In the genomic region with DNA sequence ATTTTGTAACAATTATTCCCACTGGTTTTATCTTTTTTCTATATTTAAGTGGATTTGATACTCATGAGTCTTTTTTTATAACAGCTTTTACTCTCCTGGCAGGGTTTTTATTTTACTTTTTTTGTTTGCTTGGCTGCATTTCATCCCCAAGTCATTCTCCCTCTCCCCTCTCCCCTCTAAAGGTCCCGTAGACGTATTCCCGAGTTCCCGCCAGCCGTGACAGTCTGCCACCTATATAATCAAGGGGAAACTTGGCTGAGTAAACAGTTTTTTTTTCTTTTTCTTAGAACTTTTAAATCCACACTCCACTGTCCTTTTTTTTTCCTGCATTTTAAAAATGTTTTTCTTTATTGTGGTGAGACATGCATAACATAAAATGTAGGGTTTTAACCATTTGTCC, we compare ENCODE assay signal across 24 cellular contexts.
"Had no signal": no experiment of that assay in that cellular context is flagged by ENCODE, and none has a peak within 500 bp of the region (broad histone marks: within the 10 kb centered on the region; RNA-seq: fewer than 3 reads in every experiment).

No MANE protein-coding gene starts in this region.

- H3K4me3 Mint-ChIP-seq: activated B cell treated with CpG ODN at 0.5 μM for 24 hours; activated CD4-positive, alpha-beta T cell treated with anti-CD3 and anti-CD28 coated beads, Interleukin-2, amount 10 ng/mL, durations not matched to agents 24 days and 14 days; activated CD8-positive, alpha-beta memory T cell treated with anti-CD3 and anti-CD28 coated beads, Interleukin-2, amount 10 ng/mL, durations not matched to agents 7 days and 5 days; activated naive CD4-positive, alpha-beta T cell treated with anti-CD3 and anti-CD28 coated beads for 36 hours; activated naive CD8-positive, alpha-beta T cell; activated T-cell treated with anti-CD3 and anti-CD28 coated beads, Interleukin-2, amount 50 U/mL, for 4 hours; T-cell had no signal

- H3K27ac ChIP-seq: brain microvascular endothelial cell, cardiac muscle cell had no signal

- H3K36me3 ChIP-seq: brain microvascular endothelial cell, cardiac muscle cell had no signal

- H3K27me3 ChIP-seq: brain microvascular endothelial cell, cardiac muscle cell had no signal

- H3K4me3 ChIP-seq: cardiac muscle cell had no signal

- H3K27me3 Mint-ChIP-seq: activated B cell treated with CpG ODN at 0.5 μM for 24 hours had no signal

- DNase-seq: activated B cell treated with CpG ODN at 0.5 μM for 24 hours; activated CD4-positive, alpha-beta T cell treated with anti-CD3 and anti-CD28 coated beads for 1 hour; activated CD4-positive, alpha-beta T cell treated with anti-CD3 and anti-CD28 coated beads, Interleukin-2, amount 10 ng/mL, durations not matched to agents 24 days and 14 days; activated CD4-positive, alpha-beta T cell treated with anti-CD3 and anti-CD28 coated beads, Interleukin-2, amount 50 U/mL, for 48 hours; activated CD8-positive, alpha-beta memory T cell treated with anti-CD3 and anti-CD28 coated beads, Interleukin-2, amount 10 ng/mL, durations not matched to agents 7 days and 5 days; activated gamma-delta T cell; activated naive CD4-positive, alpha-beta T cell treated with anti-CD3 and anti-CD28 coated beads for 36 hours; activated T-cell treated with anti-CD3 and anti-CD28 coated beads, Interleukin-2, amount 50 U/mL, for 4 hours; amygdala; brain microvascular endothelial cell; Kasumi-1; NCI-H1092; NCI-H1417; NCI-H1930; NCI-H510A treated with DMSO at 0.1 percent for 48 hours; NCI-H69; NK-92 treated with Interleukin-12 subunit alpha and Interleukin-12 subunit beta, amount 100 ng/mL, for 24 hours; SHP77; T-cell; T-helper 2 cell; T1000 had no signal

- ATAC-seq: activated CD8-positive, alpha-beta memory T cell treated with anti-CD3 and anti-CD28 coated beads, Interleukin-2, amount 10 ng/mL, durations not matched to agents 7 days and 5 days; activated T-cell treated with anti-CD3 and anti-CD28 coated beads, Interleukin-2, amount 50 U/mL, for 4 hours; HepG2; T-cell had no signal

- H3K27ac Mint-ChIP-seq: activated B cell treated with CpG ODN at 0.5 μM for 24 hours; activated CD4-positive, alpha-beta T cell treated with anti-CD3 and anti-CD28 coated beads, Interleukin-2, amount 10 ng/mL, durations not matched to agents 24 days and 14 days; activated CD8-positive, alpha-beta memory T cell treated with anti-CD3 and anti-CD28 coated beads, Interleukin-2, amount 10 ng/mL, durations not matched to agents 7 days and 5 days; activated naive CD4-positive, alpha-beta T cell treated with anti-CD3 and anti-CD28 coated beads for 36 hours; activated naive CD8-positive, alpha-beta T cell; T-cell had no signal

- H3K36me3 Mint-ChIP-seq: activated CD8-positive, alpha-beta memory T cell treated with anti-CD3 and anti-CD28 coated beads, Interleukin-2, amount 10 ng/mL, durations not matched to agents 7 days and 5 days; activated naive CD8-positive, alpha-beta T cell; T-cell had no signal

- H3K9me3 Mint-ChIP-seq: activated B cell treated with CpG ODN at 0.5 μM for 24 hours; activated CD4-positive, alpha-beta T cell treated with anti-CD3 and anti-CD28 coated beads, Interleukin-2, amount 10 ng/mL, durations not matched to agents 24 days and 14 days; activated naive CD4-positive, alpha-beta T cell treated with anti-CD3 and anti-CD28 coated beads for 36 hours; activated T-cell treated with anti-CD3 and anti-CD28 coated beads, Interleukin-2, amount 50 U/mL, for 4 hours; T-cell had no signal
